Comparison of ENCODE assay signal across 21 cellular contexts in genomic region chr1:221888218-221888617, GRCh38.
"Had no signal": no experiment of that assay in that cellular context is flagged by ENCODE, and none has a peak within 500 bp of the region (broad histone marks: within the 10 kb centered on the region; RNA-seq: fewer than 3 reads in every experiment).

No MANE protein-coding gene starts in this region.

- H3K27ac ChIP-seq: colonic mucosa, dorsolateral prefrontal cortex, esophagus squamous epithelium, gastroesophageal sphincter, heart left ventricle, right lobe of liver, transverse colon, uterus, WERI-Rb-1 had no signal

- H3K9me3 ChIP-seq: colonic mucosa, esophagus squamous epithelium, gastroesophageal sphincter, heart left ventricle, right lobe of liver, transverse colon, uterus had no signal

- H3K36me3 ChIP-seq: colonic mucosa, esophagus squamous epithelium, gastroesophageal sphincter, heart left ventricle, right lobe of liver, transverse colon, uterus, WERI-Rb-1 had no signal

- H3K9me3 Mint-ChIP-seq: activated naive CD8-positive, alpha-beta T cell treated with anti-CD3 and anti-CD28 coated beads for 36 hours; activated T-cell treated with anti-CD3 and anti-CD28 coated beads, Interleukin-2, amount 50 U/mL, for 4 hours; activated T-helper 2 cell treated with anti-CD3 and anti-CD28 coated beads, Interferon-gamma antibody, Interleukin-2, Interleukin-4, amounts not matched to agents 10 μg/mL and 5 μg/mL and 100 μg/mL, durations not matched to agents 14 hours and 24 hours and 36 hours; effector memory CD8-positive, alpha-beta T cell; nephron progenitor cell; stimulated activated effector memory CD8-positive, alpha-beta T cell treated with anti-CD3 and anti-CD28 coated beads, Interleukin-12 subunit alpha, Interleukin-12 subunit beta, amount 100 ng/mL, for 72 hours had no signal

- H3K4me3 ChIP-seq: colonic mucosa, dorsolateral prefrontal cortex, esophagus squamous epithelium, gastroesophageal sphincter, heart left ventricle, right lobe of liver, skin epidermis, transverse colon, uterus had no signal

- ATAC-seq: activated T-cell treated with anti-CD3 and anti-CD28 coated beads, Interleukin-2, amount 50 U/mL, for 4 hours; effector memory CD8-positive, alpha-beta T cell; gastroesophageal sphincter; heart left ventricle; left ventricle myocardium superior; right lobe of liver; stimulated activated effector memory CD8-positive, alpha-beta T cell treated with anti-CD3 and anti-CD28 coated beads, Interleukin-12 subunit alpha, Interleukin-12 subunit beta, amount 100 ng/mL, for 72 hours had no signal

- DNase-seq: activated CD4-positive, alpha-beta T cell treated with anti-CD3 and anti-CD28 coated beads for 1 hour; activated naive CD4-positive, alpha-beta T cell; activated naive CD8-positive, alpha-beta T cell treated with anti-CD3 and anti-CD28 coated beads for 36 hours; activated T-cell treated with anti-CD3 and anti-CD28 coated beads, Interleukin-2, amount 50 U/mL, for 4 hours; colonic mucosa; dorsolateral prefrontal cortex; effector memory CD8-positive, alpha-beta T cell; esophagus squamous epithelium; heart left ventricle; left ventricle myocardium superior; nephron progenitor cell; posterior cingulate gyrus; right lobe of liver; stimulated activated CD4-positive, alpha-beta T cell treated with anti-CD3 and anti-CD28 coated beads, Interleukin-2, amount 100 ng/mL, for 24 hours; transverse colon; uterus; WERI-Rb-1 had no signal

- H3K27me3 ChIP-seq: colonic mucosa, esophagus squamous epithelium, gastroesophageal sphincter, heart left ventricle, right lobe of liver, transverse colon, uterus had no signal

- H3K27ac Mint-ChIP-seq: activated naive CD8-positive, alpha-beta T cell treated with anti-CD3 and anti-CD28 coated beads for 36 hours; activated T-helper 2 cell treated with anti-CD3 and anti-CD28 coated beads, Interferon-gamma antibody, Interleukin-2, Interleukin-4, amounts not matched to agents 10 μg/mL and 5 μg/mL and 100 μg/mL, durations not matched to agents 14 hours and 24 hours and 36 hours; effector memory CD8-positive, alpha-beta T cell; nephron progenitor cell; stimulated activated effector memory CD8-positive, alpha-beta T cell treated with anti-CD3 and anti-CD28 coated beads, Interleukin-12 subunit alpha, Interleukin-12 subunit beta, amount 100 ng/mL, for 72 hours had no signal

- H3K4me1 ChIP-seq: colonic mucosa, right lobe of liver, uterus had no signal

- H3K36me3 Mint-ChIP-seq: activated naive CD8-positive, alpha-beta T cell treated with anti-CD3 and anti-CD28 coated beads for 36 hours; stimulated activated effector memory CD8-positive, alpha-beta T cell treated with anti-CD3 and anti-CD28 coated beads, Interleukin-12 subunit alpha, Interleukin-12 subunit beta, amount 100 ng/mL, for 72 hours had no signal

- H3K4me3 Mint-ChIP-seq: activated naive CD8-positive, alpha-beta T cell treated with anti-CD3 and anti-CD28 coated beads for 36 hours; activated T-cell treated with anti-CD3 and anti-CD28 coated beads, Interleukin-2, amount 50 U/mL, for 4 hours; effector memory CD8-positive, alpha-beta T cell; nephron progenitor cell; stimulated activated effector memory CD8-positive, alpha-beta T cell treated with anti-CD3 and anti-CD28 coated beads, Interleukin-12 subunit alpha, Interleukin-12 subunit beta, amount 100 ng/mL, for 72 hours had no signal
